In the genomic region with DNA sequence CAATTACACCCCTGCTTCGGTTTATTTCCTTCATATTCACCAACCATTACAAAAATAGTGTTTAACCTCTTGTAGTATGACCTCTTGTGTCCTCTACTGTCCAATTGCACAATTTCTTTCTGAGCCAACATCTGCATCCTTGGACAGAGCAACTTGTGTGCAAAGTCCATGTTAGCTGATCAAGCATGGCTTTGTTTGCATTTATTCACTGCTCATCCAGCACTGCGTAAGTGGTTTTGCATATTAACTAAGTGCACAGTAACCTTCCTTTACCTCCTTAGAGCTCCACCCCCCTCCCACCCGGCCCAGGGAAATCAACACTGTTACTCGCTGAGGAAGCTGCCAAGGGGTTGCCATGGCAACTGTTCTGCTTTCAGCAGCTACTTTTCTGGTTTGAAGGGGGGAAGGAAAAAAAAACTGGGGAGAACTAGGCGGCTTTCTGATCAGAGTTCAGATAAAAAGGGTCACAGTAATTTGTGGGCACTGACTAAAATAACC, we compare ENCODE assay signal across 1 cellular context.
TF ChIP-seq lines count a peak whose summit lies in the region.

No MANE protein-coding gene starts in this region.

TF ChIP-seq in HepG2, 621 proteins besides CTCF, POLR2A, EP300 and RAD21 (continued from another document and continues in another):
- TF ChIP-seq ZNF281 (CRISPR knock-in tag; IDR thresholded peaks at IDR 0.05; ENCODE audit: borderline replicate concordance): peak; percentile 31; the same call in 1 of the 2 replicates
- TF ChIP-seq, protein P1, sequence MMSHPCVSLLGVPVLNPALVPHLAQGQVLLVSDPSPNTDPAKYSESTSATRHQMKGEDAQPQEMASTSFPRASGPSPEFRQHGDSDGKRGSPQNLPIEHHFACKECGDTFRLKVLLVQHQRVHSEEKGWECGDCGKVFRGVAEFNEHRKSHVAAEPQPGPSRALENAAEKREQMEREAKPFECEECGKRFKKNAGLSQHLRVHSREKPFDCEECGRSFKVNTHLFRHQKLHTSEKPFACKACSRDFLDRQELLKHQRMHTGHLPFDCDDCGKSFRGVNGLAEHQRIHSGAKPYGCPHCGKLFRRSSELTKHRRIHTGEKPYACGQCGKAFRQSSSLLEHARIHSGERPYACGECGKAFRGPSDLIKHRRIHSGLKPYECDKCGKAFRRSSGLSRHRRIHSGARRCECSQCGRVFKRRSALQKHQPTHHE (CRISPR knock-in tag; IDR thresholded peaks at IDR 0.05; ENCODE audit: borderline replicate concordance): no peak
- TF ChIP-seq TFDP1 (CRISPR knock-in tag; IDR thresholded peaks at IDR 0.05; ENCODE audit: borderline replicate concordance): no peak
- TF ChIP-seq, protein P2, sequence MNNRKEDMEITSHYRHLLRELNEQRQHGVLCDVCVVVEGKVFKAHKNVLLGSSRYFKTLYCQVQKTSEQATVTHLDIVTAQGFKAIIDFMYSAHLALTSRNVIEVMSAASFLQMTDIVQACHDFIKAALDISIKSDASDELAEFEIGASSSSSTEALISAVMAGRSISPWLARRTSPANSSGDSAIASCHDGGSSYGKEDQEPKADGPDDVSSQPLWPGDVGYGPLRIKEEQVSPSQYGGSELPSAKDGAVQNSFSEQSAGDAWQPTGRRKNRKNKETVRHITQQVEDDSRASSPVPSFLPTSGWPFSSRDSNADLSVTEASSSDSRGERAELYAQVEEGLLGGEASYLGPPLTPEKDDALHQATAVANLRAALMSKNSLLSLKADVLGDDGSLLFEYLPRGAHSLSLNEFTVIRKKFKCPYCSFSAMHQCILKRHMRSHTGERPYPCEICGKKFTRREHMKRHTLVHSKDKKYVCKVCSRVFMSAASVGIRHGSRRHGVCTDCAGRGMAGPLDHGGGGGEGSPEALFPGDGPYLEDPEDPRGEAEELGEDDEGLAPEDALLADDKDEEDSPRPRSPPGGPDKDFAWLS (CRISPR knock-in tag; IDR thresholded peaks at IDR 0.05; ENCODE audit: borderline replicate concordance): no peak
- peak; percentile 42; the same call in 1 of the 2 replicates for TF ChIP-seq ZNF12 (CRISPR knock-in tag; IDR thresholded peaks at IDR 0.05)
- TF ChIP-seq KLF16 (CRISPR knock-in tag; IDR thresholded peaks at IDR 0.05): peak in 1 of 2 experiments; percentile 58; a peak in 1 of 4 replicates
- no peak for TF ChIP-seq NFYC (CRISPR knock-in tag; IDR thresholded peaks at IDR 0.05)
- TF ChIP-seq, protein P3, sequence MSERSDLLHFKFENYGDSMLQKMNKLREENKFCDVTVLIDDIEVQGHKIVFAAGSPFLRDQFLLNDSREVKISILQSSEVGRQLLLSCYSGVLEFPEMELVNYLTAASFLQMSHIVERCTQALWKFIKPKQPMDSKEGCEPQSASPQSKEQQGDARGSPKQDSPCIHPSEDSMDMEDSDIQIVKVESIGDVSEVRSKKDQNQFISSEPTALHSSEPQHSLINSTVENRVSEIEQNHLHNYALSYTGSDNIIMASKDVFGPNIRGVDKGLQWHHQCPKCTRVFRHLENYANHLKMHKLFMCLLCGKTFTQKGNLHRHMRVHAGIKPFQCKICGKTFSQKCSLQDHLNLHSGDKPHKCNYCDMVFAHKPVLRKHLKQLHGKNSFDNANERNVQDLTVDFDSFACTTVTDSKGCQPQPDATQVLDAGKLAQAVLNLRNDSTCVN (CRISPR knock-in tag; IDR thresholded peaks at IDR 0.05; ENCODE audit: borderline replicate concordance): no peak
- TF ChIP-seq RBM22 (optimal IDR thresholded peaks at IDR 0.05; ENCODE audit: low read length): no peak
- no peak for TF ChIP-seq SPEN (CRISPR knock-in tag; IDR thresholded peaks at IDR 0.05; ENCODE audit: low read depth)
- peak; percentile 31; the same call in 1 of the 2 replicates for TF ChIP-seq STAG1 (CRISPR knock-in tag; IDR thresholded peaks at IDR 0.05)
- no peak for TF ChIP-seq WIZ (CRISPR knock-in tag; IDR thresholded peaks at IDR 0.05)
- TF ChIP-seq NFRKB (IDR thresholded peaks at IDR 0.05): no peak
- no peak for TF ChIP-seq ZNF225 (CRISPR knock-in tag; IDR thresholded peaks at IDR 0.05)
- TF ChIP-seq KDM4B (CRISPR knock-in tag; IDR thresholded peaks at IDR 0.05): no peak
- TF ChIP-seq RFXAP (CRISPR knock-in tag; IDR thresholded peaks at IDR 0.05; ENCODE audit: borderline replicate concordance): no peak
- TF ChIP-seq ZNF737 (CRISPR knock-in tag; IDR thresholded peaks at IDR 0.05; ENCODE audit: borderline replicate concordance): no peak
- no peak for TF ChIP-seq FOSL1 (CRISPR knock-in tag; IDR thresholded peaks at IDR 0.05; ENCODE audit: borderline replicate concordance)
- no peak for TF ChIP-seq SRSF9 (IDR thresholded peaks at IDR 0.05; ENCODE audit: borderline replicate concordance, insufficient read depth, low read depth, low read length, poor library complexity, severe bottlenecking)
- no peak for TF ChIP-seq NBN (conservative IDR thresholded peaks at IDR 0.05)
- TF ChIP-seq, protein P4, sequence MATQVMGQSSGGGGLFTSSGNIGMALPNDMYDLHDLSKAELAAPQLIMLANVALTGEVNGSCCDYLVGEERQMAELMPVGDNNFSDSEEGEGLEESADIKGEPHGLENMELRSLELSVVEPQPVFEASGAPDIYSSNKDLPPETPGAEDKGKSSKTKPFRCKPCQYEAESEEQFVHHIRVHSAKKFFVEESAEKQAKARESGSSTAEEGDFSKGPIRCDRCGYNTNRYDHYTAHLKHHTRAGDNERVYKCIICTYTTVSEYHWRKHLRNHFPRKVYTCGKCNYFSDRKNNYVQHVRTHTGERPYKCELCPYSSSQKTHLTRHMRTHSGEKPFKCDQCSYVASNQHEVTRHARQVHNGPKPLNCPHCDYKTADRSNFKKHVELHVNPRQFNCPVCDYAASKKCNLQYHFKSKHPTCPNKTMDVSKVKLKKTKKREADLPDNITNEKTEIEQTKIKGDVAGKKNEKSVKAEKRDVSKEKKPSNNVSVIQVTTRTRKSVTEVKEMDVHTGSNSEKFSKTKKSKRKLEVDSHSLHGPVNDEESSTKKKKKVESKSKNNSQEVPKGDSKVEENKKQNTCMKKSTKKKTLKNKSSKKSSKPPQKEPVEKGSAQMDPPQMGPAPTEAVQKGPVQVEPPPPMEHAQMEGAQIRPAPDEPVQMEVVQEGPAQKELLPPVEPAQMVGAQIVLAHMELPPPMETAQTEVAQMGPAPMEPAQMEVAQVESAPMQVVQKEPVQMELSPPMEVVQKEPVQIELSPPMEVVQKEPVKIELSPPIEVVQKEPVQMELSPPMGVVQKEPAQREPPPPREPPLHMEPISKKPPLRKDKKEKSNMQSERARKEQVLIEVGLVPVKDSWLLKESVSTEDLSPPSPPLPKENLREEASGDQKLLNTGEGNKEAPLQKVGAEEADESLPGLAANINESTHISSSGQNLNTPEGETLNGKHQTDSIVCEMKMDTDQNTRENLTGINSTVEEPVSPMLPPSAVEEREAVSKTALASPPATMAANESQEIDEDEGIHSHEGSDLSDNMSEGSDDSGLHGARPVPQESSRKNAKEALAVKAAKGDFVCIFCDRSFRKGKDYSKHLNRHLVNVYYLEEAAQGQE (IDR thresholded peaks at IDR 0.05; ENCODE audit: borderline replicate concordance in 1 of 2, low read depth in 1 of 2, low read length in 2 of 2): no peak
- no peak for TF ChIP-seq TSC22D2 (CRISPR knock-in tag; IDR thresholded peaks at IDR 0.05; ENCODE audit: borderline replicate concordance)
- TF ChIP-seq CBFB (CRISPR knock-in tag; IDR thresholded peaks at IDR 0.05): no peak
- TF ChIP-seq MIER2 (CRISPR knock-in tag; IDR thresholded peaks at IDR 0.05): 0 out of 2 replicates have a peak, but pooled peaks have one; percentile 35
- no peak for TF ChIP-seq ZNF264 (CRISPR knock-in tag; IDR thresholded peaks at IDR 0.05)
- TF ChIP-seq, protein P5, sequence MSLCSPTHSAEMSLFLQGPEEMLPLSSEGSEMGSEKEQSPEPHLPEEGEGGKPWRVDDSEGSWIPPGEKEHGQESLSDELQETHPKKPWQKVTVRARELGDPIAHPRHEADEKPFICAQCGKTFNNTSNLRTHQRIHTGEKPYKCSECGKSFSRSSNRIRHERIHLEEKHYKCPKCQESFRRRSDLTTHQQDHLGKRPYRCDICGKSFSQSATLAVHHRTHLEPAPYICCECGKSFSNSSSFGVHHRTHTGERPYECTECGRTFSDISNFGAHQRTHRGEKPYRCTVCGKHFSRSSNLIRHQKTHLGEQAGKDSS (CRISPR knock-in tag; IDR thresholded peaks at IDR 0.05; ENCODE audit: borderline replicate concordance, low read depth): no peak
- TF ChIP-seq RFX3 (CRISPR knock-in tag; IDR thresholded peaks at IDR 0.05): peak; percentile 83
- no peak for TF ChIP-seq TRAFD1 (CRISPR knock-in tag; IDR thresholded peaks at IDR 0.05; ENCODE audit: borderline replicate concordance)
- peak; percentile 99 for TF ChIP-seq HNF4A (CRISPR knock-in tag; IDR thresholded peaks at IDR 0.05)
- no peak for TF ChIP-seq ZZZ3 (CRISPR knock-in tag; IDR thresholded peaks at IDR 0.05; ENCODE audit: borderline replicate concordance)
- TF ChIP-seq HMG20B (CRISPR knock-in tag; conservative IDR thresholded peaks at IDR 0.05): no peak
- TF ChIP-seq ZNF441 (CRISPR knock-in tag; IDR thresholded peaks at IDR 0.05; ENCODE audit: borderline replicate concordance): no peak
- TF ChIP-seq NPAS2 (CRISPR knock-in tag; IDR thresholded peaks at IDR 0.05; ENCODE audit: borderline replicate concordance): no peak
- no peak for TF ChIP-seq GTF3A (CRISPR knock-in tag; conservative IDR thresholded peaks at IDR 0.05)
- TF ChIP-seq BRF2 (CRISPR knock-in tag; IDR thresholded peaks at IDR 0.05): no peak
- no peak for TF ChIP-seq SOX6 (IDR thresholded peaks at IDR 0.05)
- TF ChIP-seq SOX6 (CRISPR knock-in tag; IDR thresholded peaks at IDR 0.05): peak; percentile 82
- 0 out of 2 replicates have a peak, but pooled peaks have one; percentile 65 for TF ChIP-seq ELF3 (CRISPR knock-in tag; IDR thresholded peaks at IDR 0.05)
- 0 out of 2 replicates have a peak, but pooled peaks have one; percentile 37 for TF ChIP-seq FOXP1 (IDR thresholded peaks at IDR 0.05)
- TF ChIP-seq FOXP1 (CRISPR knock-in tag; IDR thresholded peaks at IDR 0.05): peak; percentile 90
- no peak for TF ChIP-seq AHR (CRISPR knock-in tag; IDR thresholded peaks at IDR 0.05)
- no peak for TF ChIP-seq NFE2L2 (IDR thresholded peaks at IDR 0.05; ENCODE audit: low read length)
- TF ChIP-seq ZFY (CRISPR knock-in tag; IDR thresholded peaks at IDR 0.05): no peak
- TF ChIP-seq ATRX (CRISPR knock-in tag; IDR thresholded peaks at IDR 0.05; ENCODE audit: borderline replicate concordance): no peak
- TF ChIP-seq, protein P6, sequence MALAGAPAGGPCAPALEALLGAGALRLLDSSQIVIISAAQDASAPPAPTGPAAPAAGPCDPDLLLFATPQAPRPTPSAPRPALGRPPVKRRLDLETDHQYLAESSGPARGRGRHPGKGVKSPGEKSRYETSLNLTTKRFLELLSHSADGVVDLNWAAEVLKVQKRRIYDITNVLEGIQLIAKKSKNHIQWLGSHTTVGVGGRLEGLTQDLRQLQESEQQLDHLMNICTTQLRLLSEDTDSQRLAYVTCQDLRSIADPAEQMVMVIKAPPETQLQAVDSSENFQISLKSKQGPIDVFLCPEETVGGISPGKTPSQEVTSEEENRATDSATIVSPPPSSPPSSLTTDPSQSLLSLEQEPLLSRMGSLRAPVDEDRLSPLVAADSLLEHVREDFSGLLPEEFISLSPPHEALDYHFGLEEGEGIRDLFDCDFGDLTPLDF (CRISPR knock-in tag; IDR thresholded peaks at IDR 0.05): no peak
- no peak for TF ChIP-seq ZFP36 (IDR thresholded peaks at IDR 0.05; ENCODE audit: borderline replicate concordance, low read depth, low read length, partially characterized antibody)
